Comparison of ENCODE assay signal across 25 cellular contexts in the genomic region with DNA sequence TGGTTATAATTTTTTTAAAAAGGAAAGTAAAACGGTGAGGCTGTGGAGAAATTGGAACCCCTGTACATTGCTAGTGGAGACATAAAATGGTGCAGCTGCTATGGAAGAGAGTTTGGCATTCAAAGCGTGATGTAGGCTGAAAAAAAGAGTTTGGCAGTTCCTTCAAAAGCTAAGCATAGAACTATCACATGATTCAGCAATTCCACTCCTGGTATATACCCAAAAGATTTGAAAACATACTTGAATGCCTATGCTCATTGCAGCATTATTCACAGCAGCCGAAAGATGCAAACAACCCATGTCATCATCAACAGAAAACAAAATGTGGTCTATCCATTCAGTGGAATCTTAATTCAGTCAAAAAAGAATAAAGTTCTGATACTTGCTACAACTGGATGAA. TPM values are rescaled to one million over a fixed set of nuclear protein-coding genes. Genes with fewer than 3 reads are reported as not detected.
"Had no signal": no experiment of that assay in that cellular context is flagged by ENCODE, and none has a peak within 500 bp of the region (broad histone marks: within the 10 kb centered on the region; RNA-seq: fewer than 3 reads in every experiment).

No MANE protein-coding gene starts in this region.

- H3K36me3 ChIP-seq: gastroesophageal sphincter, heart left ventricle, ovary, sigmoid colon, stomach, thyroid gland, vagina had no signal

- DNase-seq: cortex of kidney; effector memory CD8-positive, alpha-beta T cell; foreskin fibroblast; heart left ventricle; natural killer cell; occipital lobe; ovary; psoas muscle; right cardiac atrium; stimulated activated CD4-positive, alpha-beta T cell treated with anti-CD3 and anti-CD28 coated beads, Interleukin-2, amount 100 ng/mL, for 24 hours; stimulated activated CD4-positive, alpha-beta T cell treated with anti-CD3 and anti-CD28 coated beads, Interleukin-4, amount 100 ng/mL, for 24 hours; stimulated activated naive CD4-positive, alpha-beta T cell treated with Interleukin-2 at 50 U/mL for 16 hours; stomach; thyroid gland; trophoblast cell had no signal

- H3K36me3 Mint-ChIP-seq: natural killer cell; stimulated activated effector memory CD8-positive, alpha-beta T cell treated with anti-CD3 and anti-CD28 coated beads, Interleukin-12 subunit alpha, Interleukin-12 subunit beta, amount 100 ng/mL, for 72 hours had no signal

- FAIRE-seq: endometrium, kidney had no signal

- H3K9me3 Mint-ChIP-seq: effector memory CD8-positive, alpha-beta T cell; memory B cell; natural killer cell; stimulated activated effector memory CD8-positive, alpha-beta T cell treated with anti-CD3 and anti-CD28 coated beads, Interleukin-12 subunit alpha, Interleukin-12 subunit beta, amount 100 ng/mL, for 72 hours had no signal

- H3K4me3 ChIP-seq: gastroesophageal sphincter, heart left ventricle, hepatocyte, lung, ovary, psoas muscle, sigmoid colon, stomach, thyroid gland, vagina had no signal

- H3K27ac Mint-ChIP-seq: effector memory CD8-positive, alpha-beta T cell; memory B cell; natural killer cell; stimulated activated effector memory CD8-positive, alpha-beta T cell treated with anti-CD3 and anti-CD28 coated beads, Interleukin-12 subunit alpha, Interleukin-12 subunit beta, amount 100 ng/mL, for 72 hours had no signal

- H3K27me3 ChIP-seq: gastroesophageal sphincter, heart left ventricle, hepatocyte, ovary, sigmoid colon, stomach, thyroid gland, vagina had no signal

- H3K4me1 ChIP-seq: gastroesophageal sphincter, psoas muscle, sigmoid colon, thyroid gland, vagina had no signal

- H2AFZ ChIP-seq: hepatocyte had no signal

- H3K79me2 ChIP-seq: hepatocyte had no signal

- H3K4me3 Mint-ChIP-seq: effector memory CD8-positive, alpha-beta T cell; memory B cell; natural killer cell; stimulated activated effector memory CD8-positive, alpha-beta T cell treated with anti-CD3 and anti-CD28 coated beads, Interleukin-12 subunit alpha, Interleukin-12 subunit beta, amount 100 ng/mL, for 72 hours had no signal

- H3K4me1 Mint-ChIP-seq: memory B cell; natural killer cell; stimulated activated effector memory CD8-positive, alpha-beta T cell treated with anti-CD3 and anti-CD28 coated beads, Interleukin-12 subunit alpha, Interleukin-12 subunit beta, amount 100 ng/mL, for 72 hours had no signal

- ATAC-seq: effector memory CD8-positive, alpha-beta T cell; gastroesophageal sphincter; heart left ventricle; left lobe of liver; natural killer cell; psoas muscle; right cardiac atrium; stimulated activated effector memory CD8-positive, alpha-beta T cell treated with anti-CD3 and anti-CD28 coated beads, Interleukin-12 subunit alpha, Interleukin-12 subunit beta, amount 100 ng/mL, for 72 hours had no signal

- H3K4me2 ChIP-seq: hepatocyte had no signal

- H3K27me3 Mint-ChIP-seq: memory B cell had no signal

- H3K9me3 ChIP-seq: gastroesophageal sphincter, heart left ventricle, ovary, psoas muscle, sigmoid colon, stomach, thyroid gland, vagina had no signal

- H3K27ac ChIP-seq: gastroesophageal sphincter, heart left ventricle, hepatocyte, ovary, psoas muscle, sigmoid colon, stomach, thyroid gland, vagina had no signal

RNA-seq across cellular contexts. Expression of gene SGK2, which starts 4.5 kb away (rescaled TPM):
- total RNA-seq: occipital lobe had no signal
